ENCODE assay signal across 8 cellular contexts in the genomic region with DNA sequence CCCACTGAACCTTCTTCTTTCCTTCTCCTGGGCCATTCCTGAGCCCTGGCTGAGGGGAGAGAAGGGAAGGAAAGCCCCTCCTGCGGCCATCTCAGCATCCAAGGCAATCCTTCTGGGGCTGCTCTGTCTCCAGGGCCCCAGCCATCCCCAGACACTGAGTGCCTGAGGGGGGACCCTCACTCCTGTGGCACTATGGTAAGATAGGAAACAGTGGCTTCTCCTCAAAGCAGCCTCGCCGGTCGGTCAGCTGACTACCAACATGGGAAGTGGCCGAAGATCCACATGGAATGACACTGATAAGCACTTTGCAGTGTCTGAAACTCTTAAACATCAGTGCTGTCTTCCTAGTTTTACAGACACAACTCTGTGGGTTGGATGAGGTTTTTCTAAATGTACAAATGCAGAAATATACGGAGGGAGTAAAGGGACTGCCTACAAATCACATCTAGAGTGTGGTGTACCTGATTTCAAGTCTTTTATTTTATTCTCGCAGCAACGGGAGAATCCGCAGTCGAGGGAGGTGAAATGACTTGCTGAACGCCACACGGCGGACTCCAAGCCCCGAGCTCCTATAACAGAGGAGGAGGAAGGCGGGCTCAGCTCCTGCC. TPM values are rescaled to one million over a fixed set of nuclear protein-coding genes. Genes with fewer than 3 reads are reported as not detected.
DNase-seq lines count a peak whose midpoint lies in the region; ATAC-seq and TF ChIP-seq lines count a peak whose summit lies in the region.

No MANE protein-coding gene starts in this region.

- H3K9me3 ChIP-seq in muscle layer of duodenum (ENCODE audit: control insufficient read depth in 1 of 2, low read length in 2 of 2), result no peaks in the 10 kb centered on the region

- peak overlapping the region; percentile 45 for H3K27ac ChIP-seq in muscle layer of duodenum (ENCODE audit: low read length)

- H3K4me1 Mint-ChIP-seq in brain, result peaks cover 13% of the 10 kb centered on the region

- peak overlapping the region; percentile 30 for H3K4me3 ChIP-seq in AG09309 (ENCODE audit: control insufficient read depth, low read depth, low read length)
- peak overlapping the region; percentile 59 to 79 for H3K4me3 ChIP-seq in muscle layer of duodenum (ENCODE audit: low read depth in 1 of 2, low read length in 2 of 2)

- no peaks in the 10 kb centered on the region for H3K36me3 ChIP-seq in muscle layer of duodenum (ENCODE audit: control insufficient read depth in 1 of 2, insufficient read depth in 2 of 2, low read length in 2 of 2)

- DNase-seq in AG09309 (ENCODE audit: low read depth), result no peak
- no peak for DNase-seq in cerebellar nuclear complex (lab: John Stamatoyannopoulos, UW)
- no peak for DNase-seq in stimulated activated CD4-positive, alpha-beta T cell treated with anti-CD3 and anti-CD28 coated beads, Interleukin-12 subunit alpha, Interleukin-12 subunit beta, amount 100 ng/mL, for 4 hours
- DNase-seq in activated effector memory CD4-positive, alpha-beta T cell treated with anti-CD3 and anti-CD28 coated beads, Interleukin-2, amount 50 U/mL, for 16 hours, result no peak

- H3K36me3 Mint-ChIP-seq in brain, result no peaks in the 10 kb centered on the region

- no peak for TF ChIP-seq CTCF in AG09309 (IDR thresholded peaks at IDR 0.05; ENCODE audit: control insufficient read depth, insufficient read depth, low read depth, low read length, missing control alignments)
- no peak for TF ChIP-seq CTCF in brain (conservative IDR thresholded peaks at IDR 0.05)

- H3K27me3 Mint-ChIP-seq in brain, result peaks cover 51% of the 10 kb centered on the region

- peak overlapping the region; percentile 28 to 65 (median 51) for H3K27ac Mint-ChIP-seq in brain

- H3K4me1 ChIP-seq in muscle layer of duodenum (ENCODE audit: control insufficient read depth in 1 of 2, insufficient read depth in 2 of 2, low read length in 2 of 2), result peaks cover 7 to 35% of the 10 kb centered on the region in 2 donors

- H3K27me3 ChIP-seq in muscle layer of duodenum (ENCODE audit: low read depth, low read length), result peaks cover 20% of the 10 kb centered on the region

- peak overlapping the region; percentile 80 to 90 (median 84) for H3K4me3 Mint-ChIP-seq in brain

- ATAC-seq in HG03159 (IDR thresholded peaks at IDR 0.05; ENCODE audit: unreplicated experiment) (peak; percentile 32), HG03565 (IDR thresholded peaks at IDR 0.05; ENCODE audit: unreplicated experiment) (no peak)

- peaks cover 0 to 4% (median 0%) of the 10 kb centered on the region in 5 experiments for H3K9me3 Mint-ChIP-seq in brain

RNA-seq across cellular contexts. Expression of a gene that starts 1.0 kb away (rescaled TPM):
- 17.4 TPM for polyA plus RNA-seq in brain (ENCODE audit: insufficient read depth, low read depth, low replicate concordance)

RNA-seq across cellular contexts. Expression of a gene that starts 20.9 kb away (rescaled TPM):
- 2.4 TPM for polyA plus RNA-seq in brain (ENCODE audit: insufficient read depth, low read depth, low replicate concordance)

RNA-seq across cellular contexts. Expression of a gene that starts 51.4 kb away (rescaled TPM):
- polyA plus RNA-seq in brain (ENCODE audit: insufficient read depth, low read depth, low replicate concordance), result 22.6 TPM
